ENCODE assay signal across 27 cellular contexts in genomic region chr13:98315902-98316301, GRCh38.
A peak's percentile ranks its signal among the peaks of the same experiment; 100 is the strongest.
DNase-seq lines count a peak whose midpoint lies in the region; ATAC-seq and TF ChIP-seq lines count a peak whose summit lies in the region.
"Had no signal": no experiment of that assay in that cellular context is flagged by ENCODE, and none has a peak within 500 bp of the region (broad histone marks: within the 10 kb centered on the region; RNA-seq: fewer than 3 reads in every experiment).

No MANE protein-coding gene starts in this region.

- H3K9me3 ChIP-seq in BLaER1 treated with 17β-estradiol and CSF1 and Interleukin-3, amounts not matched to agents 10 nM and 100 nM (replicated peaks in 1 of 11), result peaks cover 0 to 6% (median 0%) of the 10 kb centered on the region in 11 experiments; a peak in 4 of 22 replicates
- H3K9me3 ChIP-seq in left ventricle myocardium inferior (replicated peaks), result no peaks in the 10 kb centered on the region
- H3K9me3 ChIP-seq: left lung, mucosa of descending colon, upper lobe of left lung had no signal

- peak overlapping the region in 10 of 11 experiments; percentile 15 to 70 (median 56); a peak in 20 of 22 replicates for H3K4me2 ChIP-seq in BLaER1 treated with 17β-estradiol and CSF1 and Interleukin-3, amounts not matched to agents 10 nM and 100 nM

- peaks cover 0 to 37% (median 0%) of the 10 kb centered on the region in 11 experiments; a peak in 8 of 22 replicates for H3K36me3 ChIP-seq in BLaER1 treated with 17β-estradiol and CSF1 and Interleukin-3, amounts not matched to agents 10 nM and 100 nM
- H3K36me3 ChIP-seq in left ventricle myocardium inferior, result no peaks in the 10 kb centered on the region
- H3K36me3 ChIP-seq: left lung, upper lobe of left lung had no signal

- no peak overlapping the region for H3K4me3 ChIP-seq in BLaER1 treated with 17β-estradiol and CSF1 and Interleukin-3, amounts not matched to agents 10 nM and 100 nM
- no peak overlapping the region for H3K4me3 ChIP-seq in left ventricle myocardium inferior
- H3K4me3 ChIP-seq: left lung, mucosa of descending colon, SK-N-MC, upper lobe of left lung had no signal

- intact Hi-C loops in left ventricle myocardium inferior (cut with micrococcal nuclease), result no loop called here

- H3K4me1 Mint-ChIP-seq in brain (peaks cover 35% of the 10 kb centered on the region), neural crest cell (peaks cover 41% of the 10 kb centered on the region), T-cell (no peaks in the 10 kb centered on the region)
- H3K4me1 Mint-ChIP-seq in stimulated activated memory B cell treated with anti-CD40 and anti-IgM and Interleukin-4, amounts not matched to agents 10 μg/mL and 1 μg/mL and 100 μg/mL, for 72 hours, result no peaks in the 10 kb centered on the region
- H3K4me1 Mint-ChIP-seq: activated CD4-positive, alpha-beta T cell treated with anti-CD3 and anti-CD28 coated beads, Interleukin-2, amount 10 ng/mL, durations not matched to agents 7 days and 5 days; activated CD8-positive, alpha-beta memory T cell treated with anti-CD3 and anti-CD28 coated beads, Interleukin-2, amount 10 ng/mL, durations not matched to agents 7 days and 5 days; activated naive CD4-positive, alpha-beta T cell treated with anti-CD3 and anti-CD28 coated beads, Interleukin-2, amount 50 U/mL, for 24 hours had no signal

- peak overlapping the region in 7 of 11 experiments; percentile 0 to 54 (median 22); a peak in 8 of 22 replicates for H3K27ac ChIP-seq in BLaER1 treated with 17β-estradiol and CSF1 and Interleukin-3, amounts not matched to agents 10 nM and 100 nM
- peak overlapping the region; percentile 27 for H3K27ac ChIP-seq in left ventricle myocardium inferior (replicated peaks)
- H3K27ac ChIP-seq: SK-N-MC had no signal

- ATAC-seq in HG03457 (IDR thresholded peaks at IDR 0.05; ENCODE audit: unreplicated experiment) (no peak), T-cell (replicated peaks in 1 of 4) (no peak)
- ATAC-seq in stimulated activated memory B cell treated with anti-CD40 and anti-IgM and Interleukin-4, amounts not matched to agents 10 μg/mL and 1 μg/mL and 100 μg/mL, for 72 hours, result no peak
- ATAC-seq: activated CD8-positive, alpha-beta memory T cell treated with anti-CD3 and anti-CD28 coated beads, Interleukin-2, amount 10 ng/mL, durations not matched to agents 7 days and 5 days; activated T-cell treated with anti-CD3 and anti-CD28 coated beads, Interleukin-2, amount 50 U/mL, for 72 hours; HepG2; left lung; mucosa of descending colon had no signal

- H3K27ac Mint-ChIP-seq in brain, result peak overlapping the region in 3 of 5 experiments; percentile 27 to 37 (median 29)
- peak overlapping the region; percentile 7 for H3K27ac Mint-ChIP-seq in neural crest cell (ENCODE audit: unreplicated experiment)
- no peak overlapping the region for H3K27ac Mint-ChIP-seq in T-cell
- H3K27ac Mint-ChIP-seq in stimulated activated memory B cell treated with anti-CD40 and anti-IgM and Interleukin-4, amounts not matched to agents 10 μg/mL and 1 μg/mL and 100 μg/mL, for 72 hours, result no peak overlapping the region
- H3K27ac Mint-ChIP-seq: activated CD4-positive, alpha-beta T cell treated with anti-CD3 and anti-CD28 coated beads, Interleukin-2, amount 10 ng/mL, durations not matched to agents 7 days and 5 days; activated CD8-positive, alpha-beta memory T cell treated with anti-CD3 and anti-CD28 coated beads, Interleukin-2, amount 10 ng/mL, durations not matched to agents 7 days and 5 days; activated naive CD4-positive, alpha-beta T cell treated with anti-CD3 and anti-CD28 coated beads, Interleukin-2, amount 50 U/mL, for 24 hours; activated T-cell treated with anti-CD3 and anti-CD28 coated beads, Interleukin-2, amount 50 U/mL, for 72 hours; progenitor cell of endocrine pancreas had no signal

- H3K4me3 Mint-ChIP-seq in brain (no peak overlapping the region), neural crest cell (no peak overlapping the region), T-cell (no peak overlapping the region)
- H3K4me3 Mint-ChIP-seq in stimulated activated memory B cell treated with anti-CD40 and anti-IgM and Interleukin-4, amounts not matched to agents 10 μg/mL and 1 μg/mL and 100 μg/mL, for 72 hours, result no peak overlapping the region
- H3K4me3 Mint-ChIP-seq: activated CD4-positive, alpha-beta T cell treated with anti-CD3 and anti-CD28 coated beads, Interleukin-2, amount 10 ng/mL, durations not matched to agents 7 days and 5 days; activated CD8-positive, alpha-beta memory T cell treated with anti-CD3 and anti-CD28 coated beads, Interleukin-2, amount 10 ng/mL, durations not matched to agents 7 days and 5 days; activated naive CD4-positive, alpha-beta T cell treated with anti-CD3 and anti-CD28 coated beads, Interleukin-2, amount 50 U/mL, for 24 hours; activated T-cell treated with anti-CD3 and anti-CD28 coated beads, Interleukin-2, amount 50 U/mL, for 72 hours had no signal

- H3K36me3 Mint-ChIP-seq in brain (peaks cover 35% of the 10 kb centered on the region), neural crest cell (ENCODE audit: low read depth) (peaks cover 6% of the 10 kb centered on the region), T-cell (no peaks in the 10 kb centered on the region)
- H3K36me3 Mint-ChIP-seq in stimulated activated memory B cell treated with anti-CD40 and anti-IgM and Interleukin-4, amounts not matched to agents 10 μg/mL and 1 μg/mL and 100 μg/mL, for 72 hours, result no peaks in the 10 kb centered on the region
- H3K36me3 Mint-ChIP-seq: activated CD8-positive, alpha-beta memory T cell treated with anti-CD3 and anti-CD28 coated beads, Interleukin-2, amount 10 ng/mL, durations not matched to agents 7 days and 5 days; activated naive CD4-positive, alpha-beta T cell treated with anti-CD3 and anti-CD28 coated beads, Interleukin-2, amount 50 U/mL, for 24 hours had no signal

- no peak for DNase-seq in left ventricle myocardium inferior
- DNase-seq in neural crest cell (ENCODE audit: low read depth, low spot score), result no peak
- DNase-seq in T-cell, result no peak
- DNase-seq in NCI-H748 (lab: John Stamatoyannopoulos, UW; ENCODE audit: unreplicated experiment), result no peak
- DNase-seq: ACHN; activated CD4-positive, alpha-beta T cell treated with anti-CD3 and anti-CD28 coated beads, Interleukin-2, amount 10 ng/mL, durations not matched to agents 7 days and 5 days; activated CD8-positive, alpha-beta memory T cell treated with anti-CD3 and anti-CD28 coated beads, Interleukin-2, amount 10 ng/mL, durations not matched to agents 7 days and 5 days; activated T-cell treated with anti-CD3 and anti-CD28 coated beads, Interleukin-2, amount 50 U/mL, for 72 hours; COR-L47; GDM1; GOT3; left lung; mucosa of descending colon; NCI-H1048; NCI-H2227 treated with DMSO at 0.1 percent for 48 hours; NCI-H748 treated with DMSO at 0.1 percent for 48 hours; RPMI8226; stimulated activated CD8-positive, alpha-beta memory T cell treated with anti-CD3 and anti-CD28 coated beads, Interleukin-4, amount 100 ng/mL, for 48 hours; upper lobe of left lung had no signal

- H3K4me1 ChIP-seq in BLaER1 treated with 17β-estradiol and CSF1 and Interleukin-3, amounts not matched to agents 10 nM and 100 nM, result peaks cover 8 to 56% (median 37%) of the 10 kb centered on the region in 10 experiments; a peak in 19 of 20 replicates
- H3K4me1 ChIP-seq in left ventricle myocardium inferior, result peaks cover 17% of the 10 kb centered on the region

- H3K27me3 Mint-ChIP-seq in brain (peaks cover 4% of the 10 kb centered on the region), neural crest cell (ENCODE audit: low read depth) (no peaks in the 10 kb centered on the region), T-cell (peaks cover 18 to 20% of the 10 kb centered on the region in 2 donors)
- H3K27me3 Mint-ChIP-seq in stimulated activated memory B cell treated with anti-CD40 and anti-IgM and Interleukin-4, amounts not matched to agents 10 μg/mL and 1 μg/mL and 100 μg/mL, for 72 hours, result peaks cover 17% of the 10 kb centered on the region
- H3K27me3 Mint-ChIP-seq: activated naive CD4-positive, alpha-beta T cell treated with anti-CD3 and anti-CD28 coated beads, Interleukin-2, amount 50 U/mL, for 24 hours; progenitor cell of endocrine pancreas had no signal

- H3K9me3 Mint-ChIP-seq in brain (no peaks in the 10 kb centered on the region), neural crest cell (no peaks in the 10 kb centered on the region), T-cell (no peaks in the 10 kb centered on the region)
- no peaks in the 10 kb centered on the region for H3K9me3 Mint-ChIP-seq in stimulated activated memory B cell treated with anti-CD40 and anti-IgM and Interleukin-4, amounts not matched to agents 10 μg/mL and 1 μg/mL and 100 μg/mL, for 72 hours
- H3K9me3 Mint-ChIP-seq: activated CD4-positive, alpha-beta T cell treated with anti-CD3 and anti-CD28 coated beads, Interleukin-2, amount 10 ng/mL, durations not matched to agents 7 days and 5 days; activated naive CD4-positive, alpha-beta T cell treated with anti-CD3 and anti-CD28 coated beads, Interleukin-2, amount 50 U/mL, for 24 hours; activated T-cell treated with anti-CD3 and anti-CD28 coated beads, Interleukin-2, amount 50 U/mL, for 72 hours had no signal

- POLR2A ChIA-PET in T-cell (lab: Charles Lee), result no interaction called here

- H4K20me1 ChIP-seq in BLaER1 treated with 17β-estradiol and CSF1 and Interleukin-3, amounts not matched to agents 10 nM and 100 nM, result peaks cover 0 to 18% (median 0%) of the 10 kb centered on the region in 11 experiments; a peak in 5 of 22 replicates

- peak overlapping the region in 2 of 11 experiments; percentile 2 to 37; a peak in 1 of 22 replicates for H3K9ac ChIP-seq in BLaER1 treated with 17β-estradiol and CSF1 and Interleukin-3, amounts not matched to agents 10 nM and 100 nM

- TF ChIP-seq CTCF in brain (conservative IDR thresholded peaks at IDR 0.05), result no peak
- no peak for TF ChIP-seq CTCF in left ventricle myocardium inferior (IDR thresholded peaks at IDR 0.05; ENCODE audit: borderline replicate concordance)
- no peak for TF ChIP-seq CTCF in neural crest cell (conservative IDR thresholded peaks at IDR 0.05)

- CTCF ChIA-PET in T-cell (lab: Charles Lee), result interaction anchor here in 1 of 2 donors (0.6 kb wide), 1 partner anchor 16 kb away, joined by 3 read pairs; no protein-coding TSS in a partner anchor

- no peaks in the 10 kb centered on the region for H3K27me3 ChIP-seq in BLaER1 treated with 17β-estradiol and CSF1 and Interleukin-3, amounts not matched to agents 10 nM and 100 nM
- H3K27me3 ChIP-seq in left ventricle myocardium inferior (ENCODE audit: low read depth), result no peaks in the 10 kb centered on the region
- H3K27me3 ChIP-seq: left lung, upper lobe of left lung had no signal

Comparison
In these comparisons a context has a peak if more than half of its experiments do, and no peak if none do; other contexts are left out.
1. H3K27ac Mint-ChIP-seq: peak in brain (3 of 5) and neural crest cell (single experiment); none in T-cell (0 of 2) and stimulated activated memory B cell treated with anti-CD40 and anti-IgM and Interleukin-4, amounts not matched to agents 10 μg/mL and 1 μg/mL and 100 μg/mL, for 72 hours (single experiment).